In the genomic region with DNA sequence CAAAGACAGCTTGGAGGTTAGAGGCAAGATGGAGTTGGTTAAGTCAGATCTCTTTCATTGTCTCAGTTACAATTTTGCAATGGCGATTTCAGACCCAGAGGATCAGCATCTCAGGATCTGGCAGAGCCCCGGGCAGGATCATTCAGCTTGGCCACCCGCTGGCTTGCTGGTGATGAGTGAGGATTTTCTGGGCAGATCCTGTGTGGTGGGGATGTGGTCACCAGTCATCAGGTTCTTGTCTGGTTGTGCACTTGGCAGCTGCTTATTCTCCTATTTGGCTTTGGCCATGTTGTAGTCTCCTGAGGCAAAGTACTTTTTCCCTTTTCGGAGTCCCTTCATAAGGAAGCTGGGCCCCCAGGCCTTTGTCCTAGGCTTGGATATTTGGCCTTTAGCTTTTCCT, we compare ENCODE assay signal across 14 cellular contexts.
DNase-seq lines count a peak whose midpoint lies in the region; ATAC-seq and TF ChIP-seq lines count a peak whose summit lies in the region.
"Had no signal": no experiment of that assay in that cellular context is flagged by ENCODE, and none has a peak within 500 bp of the region (broad histone marks: within the 10 kb centered on the region; RNA-seq: fewer than 3 reads in every experiment).

No MANE protein-coding gene starts in this region.

- TF ChIP-seq CTCF in HFFc6 (IDR thresholded peaks at IDR 0.05) (no peak), glutamatergic neuron (IDR thresholded peaks at IDR 0.05; ENCODE audit: partially characterized antibody, unreplicated experiment) (no peak)

- H3K9me3 Mint-ChIP-seq in HFFc6, result no peaks in the 10 kb centered on the region
- no peaks in the 10 kb centered on the region for H3K9me3 Mint-ChIP-seq in glutamatergic neuron (ENCODE audit: unreplicated experiment)

- H3K27ac Mint-ChIP-seq in HFFc6 (peak overlapping the region; percentile 25; the same call in 1 of the 2 replicates), glutamatergic neuron (ENCODE audit: unreplicated experiment) (no peak overlapping the region)
- H3K27ac Mint-ChIP-seq: CD4-positive, alpha-beta memory T cell had no signal

- H3K27me3 Mint-ChIP-seq in HFFc6 (ENCODE audit: insufficient read depth), result no peaks in the 10 kb centered on the region; the same call in 1 of the 2 replicates
- peaks cover 2% of the 10 kb centered on the region for H3K27me3 Mint-ChIP-seq in glutamatergic neuron (ENCODE audit: unreplicated experiment)
- H3K27me3 Mint-ChIP-seq: CD4-positive, alpha-beta memory T cell had no signal

- no peak for ATAC-seq in GM18519 (IDR thresholded peaks at IDR 0.05; ENCODE audit: low FRiP score, unreplicated experiment)
- ATAC-seq: A549, HCT116, HepG2 had no signal

- H3K4me1 Mint-ChIP-seq in HFFc6 (ENCODE audit: low read depth), result peaks cover 40% of the 10 kb centered on the region
- peaks cover 7% of the 10 kb centered on the region for H3K4me1 Mint-ChIP-seq in glutamatergic neuron (ENCODE audit: low read depth, unreplicated experiment)
- H3K4me1 Mint-ChIP-seq: CD4-positive, alpha-beta memory T cell had no signal

- no peak for DNase-seq in HFFc6
- DNase-seq in RPMI7951 (ENCODE audit: low read depth), result peak; percentile 32
- DNase-seq in myocyte (ENCODE audit: low read depth), result peak; percentile 5
- DNase-seq in stimulated activated CD4-positive, alpha-beta T cell treated with anti-CD3 and anti-CD28 coated beads, Interleukin-2, amount 100 ng/mL, for 48 hours, result no peak
- DNase-seq in NCI-H526 (lab: John Stamatoyannopoulos, UW), result no peak
- DNase-seq in glutamatergic neuron, result no peak
- DNase-seq: BE2C; CD4-positive, alpha-beta memory T cell; DMS79; GF-D8 had no signal

- H3K36me3 Mint-ChIP-seq in HFFc6 (ENCODE audit: low read depth) (no peaks in the 10 kb centered on the region), glutamatergic neuron (ENCODE audit: unreplicated experiment) (no peaks in the 10 kb centered on the region)
- H3K36me3 Mint-ChIP-seq: CD4-positive, alpha-beta memory T cell had no signal

- H3K4me3 Mint-ChIP-seq in HFFc6 (no peak overlapping the region), glutamatergic neuron (ENCODE audit: unreplicated experiment) (no peak overlapping the region)
- H3K4me3 Mint-ChIP-seq: CD4-positive, alpha-beta memory T cell had no signal

Comparison
In these comparisons a context has a peak if more than half of its experiments do, and no peak if none do; other contexts are left out.
1. DNase-seq: peak in RPMI7951 (single experiment) and myocyte (single experiment); none in HFFc6 (single experiment), stimulated activated CD4-positive, alpha-beta T cell treated with anti-CD3 and anti-CD28 coated beads, Interleukin-2, amount 100 ng/mL, for 48 hours (0 of 2), NCI-H526 (0 of 2) and glutamatergic neuron (single experiment).